11 cellular contexts compared by ENCODE assay signal in the genomic region with DNA sequence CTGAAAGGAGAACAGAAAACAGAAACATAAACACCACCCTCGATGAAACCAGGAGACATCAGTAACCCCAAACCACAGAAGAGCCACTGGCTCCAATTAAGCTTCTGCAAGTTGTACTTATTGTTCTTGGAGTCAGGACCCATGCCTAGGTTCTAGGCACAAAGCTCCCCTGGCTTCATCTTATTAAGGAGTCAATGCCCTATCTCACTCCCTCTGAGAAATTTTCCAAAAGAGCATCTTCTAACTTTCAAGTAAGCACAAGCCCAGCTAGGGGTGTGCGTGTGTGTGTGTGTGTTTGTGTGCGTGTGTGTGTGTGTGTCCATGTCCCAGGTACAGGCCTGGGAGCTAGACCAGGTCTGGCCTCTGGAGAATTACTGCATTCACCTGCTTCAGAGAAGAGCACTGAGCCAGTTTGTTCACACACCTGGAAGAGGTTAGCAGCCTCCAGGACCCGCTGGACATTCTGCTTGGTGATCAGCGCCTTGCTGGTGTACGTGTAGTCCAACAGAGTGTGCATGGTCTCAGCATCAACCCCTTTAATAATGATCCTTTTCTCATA. TPM values are rescaled to one million over a fixed set of nuclear protein-coding genes. Genes with fewer than 3 reads are reported as not detected.
DNase-seq lines count a peak whose midpoint lies in the region; ATAC-seq and TF ChIP-seq lines count a peak whose summit lies in the region.
"Had no signal": no experiment of that assay in that cellular context is flagged by ENCODE, and none has a peak within 500 bp of the region (broad histone marks: within the 10 kb centered on the region; RNA-seq: fewer than 3 reads in every experiment).

No MANE protein-coding gene starts in this region.

- H3K9me3 ChIP-seq in Peyer's patch (no peaks in the 10 kb centered on the region), upper lobe of right lung (no peaks in the 10 kb centered on the region)
- H3K9me3 ChIP-seq: suprapubic skin had no signal

- H3K4me1 ChIP-seq in Peyer's patch (peaks cover 0 to 19% (median 7%) of the 10 kb centered on the region in 4 donors), upper lobe of right lung (peaks cover 4% of the 10 kb centered on the region)
- H3K4me1 ChIP-seq: suprapubic skin had no signal

- peak overlapping the region; percentile 41 for H3K4me3 Mint-ChIP-seq in activated naive CD4-positive, alpha-beta T cell treated with anti-CD3 and anti-CD28 coated beads, Interleukin-2, amount 50 U/mL, for 24 hours

- no peak for TF ChIP-seq CTCF in Peyer's patch (IDR thresholded peaks at IDR 0.05)
- TF ChIP-seq CTCF in upper lobe of right lung (IDR thresholded peaks at IDR 0.05), result no peak

- H3K9me3 Mint-ChIP-seq in activated naive CD4-positive, alpha-beta T cell treated with anti-CD3 and anti-CD28 coated beads, Interleukin-2, amount 50 U/mL, for 24 hours, result peaks cover 4% of the 10 kb centered on the region

- intact Hi-C loops in upper lobe of right lung (cut with DNase I), result no loop called here

- H3K27ac Mint-ChIP-seq in activated naive CD4-positive, alpha-beta T cell treated with anti-CD3 and anti-CD28 coated beads, Interleukin-2, amount 50 U/mL, for 24 hours, result peak overlapping the region; percentile 84

- no peak overlapping the region for H3K4me3 ChIP-seq in Peyer's patch
- H3K4me3 ChIP-seq in upper lobe of right lung, result no peak overlapping the region
- H3K4me3 ChIP-seq: K562, suprapubic skin had no signal

- no peak for DNase-seq in activated naive CD4-positive, alpha-beta T cell (lab: John Stamatoyannopoulos, UW)
- peak in 2 of 3 donors; percentile 57 to 64 for DNase-seq in Peyer's patch
- DNase-seq in upper lobe of right lung, result no peak
- no peak for DNase-seq in retina
- no peak for DNase-seq in NCI-H1930 (lab: John Stamatoyannopoulos, UW)
- DNase-seq in NCI-H2196 (lab: John Stamatoyannopoulos, UW; ENCODE audit: unreplicated experiment), result no peak

- peaks cover 61% of the 10 kb centered on the region for H3K4me1 Mint-ChIP-seq in activated naive CD4-positive, alpha-beta T cell treated with anti-CD3 and anti-CD28 coated beads, Interleukin-2, amount 50 U/mL, for 24 hours

- no peaks in the 10 kb centered on the region for H3K27me3 Mint-ChIP-seq in activated naive CD4-positive, alpha-beta T cell treated with anti-CD3 and anti-CD28 coated beads, Interleukin-2, amount 50 U/mL, for 24 hours

- H3K27ac ChIP-seq in Peyer's patch, result peak overlapping the region in 3 of 4 donors; percentile 61 to 67 (median 64)
- no peak overlapping the region for H3K27ac ChIP-seq in upper lobe of right lung
- H3K27ac ChIP-seq: C4-2B, suprapubic skin had no signal

- H3K36me3 ChIP-seq in Peyer's patch, result no peaks in the 10 kb centered on the region
- H3K36me3 ChIP-seq in upper lobe of right lung, result no peaks in the 10 kb centered on the region
- H3K36me3 ChIP-seq: suprapubic skin had no signal

- ATAC-seq in HG02981 (IDR thresholded peaks at IDR 0.05; ENCODE audit: unreplicated experiment) (peak; percentile 84), upper lobe of right lung (peak; percentile 66)
- ATAC-seq: K562 had no signal

- TF ChIP-seq POLR2A in Peyer's patch (IDR thresholded peaks at IDR 0.05), result no peak

- peaks cover 34% of the 10 kb centered on the region for H3K36me3 Mint-ChIP-seq in activated naive CD4-positive, alpha-beta T cell treated with anti-CD3 and anti-CD28 coated beads, Interleukin-2, amount 50 U/mL, for 24 hours

- H3K27me3 ChIP-seq in Peyer's patch (no peaks in the 10 kb centered on the region), upper lobe of right lung (no peaks in the 10 kb centered on the region)
- H3K27me3 ChIP-seq: suprapubic skin had no signal

RNA-seq across cellular contexts. Expression of gene KLHL6, which starts 28.0 kb away (rescaled TPM):
- total RNA-seq in Peyer's patch (10 to 100 TPM in 1 of 4 donors, 1 to 10 TPM in 3; 1.6 to 53.6 (median 4.9) TPM), upper lobe of right lung (24.7 TPM)

Comparison
In these comparisons a context has a peak if more than half of its experiments do, and no peak if none do; other contexts are left out.
1. DNase-seq: peak in Peyer's patch (2 of 3); none in activated naive CD4-positive, alpha-beta T cell (0 of 4), upper lobe of right lung (single experiment), retina (single experiment), NCI-H1930 (0 of 2) and NCI-H2196 (single experiment).